ENCODE assay signal across 21 cellular contexts in genomic region chr21:34612056-34612455, GRCh38. TPM values are rescaled to one million over a fixed set of nuclear protein-coding genes. Genes with fewer than 3 reads are reported as not detected.
DNase-seq lines count a peak whose midpoint lies in the region; TF ChIP-seq lines count a peak whose summit lies in the region.
"Had no signal": no experiment of that assay in that cellular context is flagged by ENCODE, and none has a peak within 500 bp of the region (broad histone marks: within the 10 kb centered on the region; RNA-seq: fewer than 3 reads in every experiment).

No MANE protein-coding gene starts in this region.

- in situ Hi-C loops in KBM-7 (cut with MboI; ENCODE audit: low pct_unique_long_range_greater_than_20kb, low sequenced_read_pairs) = loop anchor here (25.0 kb wide), 1 partner anchor 700 kb away; the partner anchor contains the start of gene ATP5PO

- H3K4me3 ChIP-seq in dorsolateral prefrontal cortex = peak overlapping the region in 15 of 59 donors; percentile 4 to 95 (median 84)
- H3K4me3 ChIP-seq: PC-9, thyroid gland had no signal

- DNase-seq in NCI-H1092 treated with DMSO at 0.1 percent for 48 hours (lab: John Stamatoyannopoulos, UW) (peak; percentile 22), NCI-H1092 (lab: John Stamatoyannopoulos, UW) (no peak), DMS79 treated with DMSO at 0.1 percent for 48 hours (lab: John Stamatoyannopoulos, UW) (peak; percentile 68), NCI-H345 (lab: John Stamatoyannopoulos, UW) (peak; percentile 67), dorsolateral prefrontal cortex (no peak), ecto neural progenitor cell (ENCODE audit: low spot score) (no peak), KBM-7 (no peak), 8988T (no peak)
- DNase-seq: activated gamma-delta T cell; activated T-cell treated with anti-CD3 and anti-CD28 coated beads, Interleukin-2, amount 50 U/mL, for 24 hours; CD4-positive, alpha-beta memory T cell; IMR-90; left ventricle myocardium inferior; NCI-H1105 treated with DMSO at 0.1 percent for 48 hours; NK-92 treated with Interleukin-12 subunit alpha and Interleukin-12 subunit beta, amount 100 ng/mL, for 24 hours; PC-9; thyroid gland had no signal

- TF ChIP-seq CTCF in dorsolateral prefrontal cortex (IDR thresholded peaks at IDR 0.05 in 54 of 56, conservative IDR thresholded peaks at IDR 0.05 in 2 of 56; ENCODE audit: low read depth in 1 of 56, partially characterized antibody in 56 of 56) = no peak

- peak overlapping the region in 36 of 59 donors; percentile 1 to 98 (median 56) for H3K27ac ChIP-seq in dorsolateral prefrontal cortex
- H3K27ac ChIP-seq: left ventricle myocardium inferior, PC-9, thyroid gland had no signal

- intact Hi-C loops in dorsolateral prefrontal cortex (cut with DNase I) = no loop called here

- no peaks in the 10 kb centered on the region for H3K27me3 ChIP-seq in dorsolateral prefrontal cortex
- H3K27me3 ChIP-seq: thyroid gland had no signal

RNA-seq across cellular contexts. Expression of gene RCAN1, which starts 2.9 kb away (rescaled TPM):
- 10 to 100 TPM; 37.2 to 79.7 (median 53.2) TPM for total RNA-seq in dorsolateral prefrontal cortex

RNA-seq across cellular contexts. Expression of gene CLIC6, which starts 56.7 kb away (rescaled TPM):
- total RNA-seq in dorsolateral prefrontal cortex = 1 to 10 TPM in 2 of 120 experiments, under 1 TPM in 64, not detected in 54; 0.10 to 3.1 (median 0.29) TPM
- total RNA-seq: A172, endothelial cell of umbilical vein, G401, H4, IMR-90, PC-9 had no signal

Comparison
In these comparisons a context has a peak if more than half of its experiments do, and no peak if none do; other contexts are left out.
1. DNase-seq: peak in NCI-H1092 treated with DMSO at 0.1 percent for 48 hours (single experiment), DMS79 treated with DMSO at 0.1 percent for 48 hours (single experiment) and NCI-H345 (single experiment); none in NCI-H1092 (single experiment), dorsolateral prefrontal cortex (0 of 10), ecto neural progenitor cell (single experiment), KBM-7 (single experiment) and 8988T (single experiment).